ENCODE assay signal across 11 cellular contexts in genomic region chr15:23304267-23304666, GRCh38. TPM values are rescaled to one million over a fixed set of nuclear protein-coding genes. Genes with fewer than 3 reads are reported as not detected.
A peak's percentile ranks its signal among the peaks of the same experiment; 100 is the strongest.
DNase-seq lines count a peak whose midpoint lies in the region; ATAC-seq and TF ChIP-seq lines count a peak whose summit lies in the region.
"Not testable (repeated sequence)": the region's sequence is repeated elsewhere in the genome, so short reads cannot be mapped to it uniquely, and the experiment has no call there.
"Had no signal": no experiment of that assay in that cellular context is flagged by ENCODE, and none has a peak within 500 bp of the region (broad histone marks: within the 10 kb centered on the region; RNA-seq: fewer than 3 reads in every experiment).

No MANE protein-coding gene starts in this region.

- no CpG with 5 or more reads among the region's 7 CpGs for WGBS in iPS DF 6.9 (ENCODE audit: insufficient coverage, insufficient read length)
- WGBS in spleen, 5 donors = 1 to 8% (median 2%) methylated on average over 7 of the region's 7 CpGs

- DNase-seq in AG09309 (ENCODE audit: low read depth); HFF-Myc (ENCODE audit: extremely low read depth, low read depth); SJCRH30; activated naive CD4-positive, alpha-beta T cell treated with anti-CD3 and anti-CD28 coated beads for 36 hours; iPS DF 6.9 (ENCODE audit: low read depth, low spot score); natural killer cell treated with Interleukin-12 subunit alpha and Interleukin-12 subunit beta and Interleukin-15 and Interleukin-18, amount 100 ng/mL, for 72 hours (ENCODE audit: low spot score): not testable (repeated sequence)
- peak in 1 of 3 donors; percentile 1 for DNase-seq in effector memory CD4-positive, alpha-beta T cell
- DNase-seq in spleen = peak; percentile 66

- H3K4me3 Mint-ChIP-seq in activated naive CD4-positive, alpha-beta T cell treated with anti-CD3 and anti-CD28 coated beads for 36 hours = peak overlapping the region; percentile 84
- H3K4me3 Mint-ChIP-seq in natural killer cell treated with Interleukin-12 subunit alpha and Interleukin-12 subunit beta and Interleukin-15 and Interleukin-18, amount 100 ng/mL, for 72 hours = peak overlapping the region; percentile 85

- CTCF ChIA-PET in activated naive CD4-positive, alpha-beta T cell treated with anti-CD3 and anti-CD28 coated beads for 36 hours (lab: Charles Lee) = not testable (repeated sequence)

- not testable (repeated sequence) for H3K27me3 Mint-ChIP-seq in activated naive CD4-positive, alpha-beta T cell treated with anti-CD3 and anti-CD28 coated beads for 36 hours (ENCODE audit: low read depth); natural killer cell treated with Interleukin-12 subunit alpha and Interleukin-12 subunit beta and Interleukin-15 and Interleukin-18, amount 100 ng/mL, for 72 hours

- not testable (repeated sequence) for H3K27ac ChIP-seq in SJCRH30; effector memory CD4-positive, alpha-beta T cell (ENCODE audit: insufficient read depth, low read length, poor library complexity, severe bottlenecking); iPS DF 6.9 (ENCODE audit: low read length)
- peak overlapping the region in 5 of 8 donors; percentile 33 to 71 (median 54) for H3K27ac ChIP-seq in spleen

- intact Hi-C loops in activated naive CD4-positive, alpha-beta T cell treated with anti-CD3 and anti-CD28 coated beads for 36 hours (cut with micrococcal nuclease); spleen (cut with DNase I; ENCODE audit: low total_unique reads): not testable (repeated sequence)

- not testable (repeated sequence) for H3K9me3 Mint-ChIP-seq in activated naive CD4-positive, alpha-beta T cell treated with anti-CD3 and anti-CD28 coated beads for 36 hours; natural killer cell treated with Interleukin-12 subunit alpha and Interleukin-12 subunit beta and Interleukin-15 and Interleukin-18, amount 100 ng/mL, for 72 hours

- not testable (repeated sequence) for H3K36me3 ChIP-seq in SJCRH30; effector memory CD4-positive, alpha-beta T cell (ENCODE audit: control insufficient read depth, insufficient read depth, low read length); iPS DF 6.9 (ENCODE audit: control insufficient read depth, insufficient read depth, low read length)
- peaks cover 0 to 27% (median 7%) of the 10 kb centered on the region in 6 donors for H3K36me3 ChIP-seq in spleen

- not testable (repeated sequence) for TF ChIP-seq CTCF in AG09309 (IDR thresholded peaks at IDR 0.05; ENCODE audit: control insufficient read depth, insufficient read depth, low read depth, low read length, missing control alignments); HFF-Myc (IDR thresholded peaks at IDR 0.05; ENCODE audit: low read depth, low read length, missing control alignments); spleen (IDR thresholded peaks at IDR 0.05 in 8 of 11, conservative IDR thresholded peaks at IDR 0.05 in 3 of 11)

- not testable (repeated sequence) for H3K27me3 ChIP-seq in SJCRH30; effector memory CD4-positive, alpha-beta T cell (replicated peaks; ENCODE audit: control insufficient read depth, insufficient read depth, low read length, poor library complexity, severe bottlenecking); iPS DF 6.9 (ENCODE audit: control insufficient read depth, insufficient read depth, low read length); spleen (replicated peaks in 1 of 7)

- TF ChIP-seq POLR2A in spleen (IDR thresholded peaks at IDR 0.05) = not testable (repeated sequence)

- H3K36me3 Mint-ChIP-seq in activated naive CD4-positive, alpha-beta T cell treated with anti-CD3 and anti-CD28 coated beads for 36 hours (ENCODE audit: low read depth) = not testable (repeated sequence)
- peaks cover 12% of the 10 kb centered on the region for H3K36me3 Mint-ChIP-seq in natural killer cell treated with Interleukin-12 subunit alpha and Interleukin-12 subunit beta and Interleukin-15 and Interleukin-18, amount 100 ng/mL, for 72 hours

- peaks cover 25% of the 10 kb centered on the region for H3K4me1 Mint-ChIP-seq in activated naive CD4-positive, alpha-beta T cell treated with anti-CD3 and anti-CD28 coated beads for 36 hours (ENCODE audit: low read depth)
- peaks cover 19 to 30% of the 10 kb centered on the region in 2 donors for H3K4me1 Mint-ChIP-seq in natural killer cell treated with Interleukin-12 subunit alpha and Interleukin-12 subunit beta and Interleukin-15 and Interleukin-18, amount 100 ng/mL, for 72 hours (ENCODE audit: low read depth in 2 of 2)

- not testable (repeated sequence) for ATAC-seq in natural killer cell treated with Interleukin-12 subunit alpha and Interleukin-12 subunit beta and Interleukin-15 and Interleukin-18, amount 100 ng/mL, for 72 hours

- not testable (repeated sequence) for H3K27ac Mint-ChIP-seq in activated naive CD4-positive, alpha-beta T cell treated with anti-CD3 and anti-CD28 coated beads for 36 hours
- peak overlapping the region; percentile 66 to 85 for H3K27ac Mint-ChIP-seq in natural killer cell treated with Interleukin-12 subunit alpha and Interleukin-12 subunit beta and Interleukin-15 and Interleukin-18, amount 100 ng/mL, for 72 hours

- H3K4me3 ChIP-seq in AG09309 (ENCODE audit: control insufficient read depth, low read depth, low read length) = peak overlapping the region; percentile 54
- H3K4me3 ChIP-seq in HFF-Myc (replicated peaks; ENCODE audit: low read depth, low read length) = peak overlapping the region; percentile 45
- H3K4me3 ChIP-seq in SJCRH30 = peak overlapping the region; percentile 33
- H3K4me3 ChIP-seq in effector memory CD4-positive, alpha-beta T cell (ENCODE audit: insufficient read depth, low read depth, low read length, poor library complexity, severe bottlenecking) = peak overlapping the region; percentile 31
- H3K4me3 ChIP-seq in iPS DF 6.9 (ENCODE audit: low read length) = peak overlapping the region; percentile 24; the same call in 1 of the 2 replicates
- peak overlapping the region in 7 of 8 donors; percentile 23 to 70 (median 44) for H3K4me3 ChIP-seq in spleen

- not testable (repeated sequence) for H3K4me1 ChIP-seq in SJCRH30; effector memory CD4-positive, alpha-beta T cell (ENCODE audit: control insufficient read depth, insufficient read depth, low read length, poor library complexity, severe bottlenecking); iPS DF 6.9 (ENCODE audit: control insufficient read depth, insufficient read depth, low read length)
- peaks cover 0 to 30% (median 16%) of the 10 kb centered on the region in 6 donors for H3K4me1 ChIP-seq in spleen

- not testable (repeated sequence) for H3K9me3 ChIP-seq in SJCRH30 (replicated peaks); effector memory CD4-positive, alpha-beta T cell (ENCODE audit: control insufficient read depth, low read length); iPS DF 6.9 (ENCODE audit: control insufficient read depth, insufficient read depth, low read length); spleen

RNA-seq across cellular contexts. Expression of gene GOLGA6L26, which starts 29.7 kb away (rescaled TPM):
- not detected in 2 replicates for total RNA-seq in SJCRH30 (2014; rRNA removed; shearing (Covaris generic))
- not detected for total RNA-seq in activated naive CD4-positive, alpha-beta T cell treated with anti-CD3 and anti-CD28 coated beads for 36 hours
- not detected for total RNA-seq in natural killer cell treated with Interleukin-12 subunit alpha and Interleukin-12 subunit beta and Interleukin-15 and Interleukin-18, amount 100 ng/mL, for 72 hours
- not detected for total RNA-seq in spleen
- not detected for polyA plus RNA-seq in spleen
- total RNA-seq: dermis microvascular lymphatic vessel endothelial cell, RPMI7951, sciatic nerve had no signal

RNA-seq across cellular contexts. Expression of gene GOLGA8S, which starts 50.3 kb away (rescaled TPM):
- 0.02 TPM in 1 of 2 replicates, not detected in the other for total RNA-seq in SJCRH30 (2014; rRNA removed; shearing (Covaris generic))
- under 1 TPM in 1 of 2 experiments, not detected in 1; 0.05 TPM for total RNA-seq in activated naive CD4-positive, alpha-beta T cell treated with anti-CD3 and anti-CD28 coated beads for 36 hours
- total RNA-seq in natural killer cell treated with Interleukin-12 subunit alpha and Interleukin-12 subunit beta and Interleukin-15 and Interleukin-18, amount 100 ng/mL, for 72 hours = 1 to 10 TPM; 2.4 to 3.8 TPM
- under 1 TPM; 0.09 to 0.70 (median 0.43) TPM for total RNA-seq in spleen
- under 1 TPM in 2 of 3 donors, not detected in 1; 0.07 to 0.13 TPM for polyA plus RNA-seq in spleen
- total RNA-seq: dermis microvascular lymphatic vessel endothelial cell had no signal
